20 cellular contexts compared by ENCODE assay signal in genomic region chr10:3495281-3495680, GRCh38.
DNase-seq lines count a peak whose midpoint lies in the region; ATAC-seq and TF ChIP-seq lines count a peak whose summit lies in the region.
"Had no signal": no experiment of that assay in that cellular context is flagged by ENCODE, and none has a peak within 500 bp of the region (broad histone marks: within the 10 kb centered on the region; RNA-seq: fewer than 3 reads in every experiment).

No MANE protein-coding gene starts in this region.

- no peaks in the 10 kb centered on the region for H3K27me3 ChIP-seq in heart left ventricle
- peaks cover 4% of the 10 kb centered on the region for H3K27me3 ChIP-seq in transverse colon
- H3K27me3 ChIP-seq: right lobe of liver had no signal

- ATAC-seq in heart left ventricle (no peak), Right ventricle myocardium superior (ENCODE audit: poor library complexity) (no peak)
- ATAC-seq: activated naive CD4-positive, alpha-beta T cell treated with anti-CD3 and anti-CD28 coated beads, Interleukin-2, amount 50 U/mL, for 72 hours; HepG2; right lobe of liver; stimulated activated memory B cell treated with anti-CD40 and anti-IgM and Interleukin-4, amounts not matched to agents 10 μg/mL and 1 μg/mL and 100 μg/mL, for 72 hours had no signal

- WGBS in heart left ventricle, 4 donors = 74 to 87% (median 80%) methylated on average over 6 of the region's 6 CpGs
- WGBS in transverse colon (ENCODE audit: low coverage in 1 of 2), 2 donors = 72 to 78% methylated on average over 4 to 6 of the region's 6 CpGs

- TF ChIP-seq EP300 in transverse colon (IDR thresholded peaks at IDR 0.05; ENCODE audit: low read depth) = no peak

- H3K9me3 ChIP-seq in heart left ventricle (no peaks in the 10 kb centered on the region), transverse colon (no peaks in the 10 kb centered on the region)
- H3K9me3 ChIP-seq: right lobe of liver had no signal

- H3K27ac ChIP-seq in heart left ventricle (peak overlapping the region in 11 of 12 donors; percentile 36 to 88 (median 67)), coronary artery (peak overlapping the region; percentile 91 to 97), transverse colon (peak overlapping the region in 3 of 4 donors; percentile 46 to 54 (median 54))
- H3K27ac ChIP-seq: 22Rv1, right lobe of liver had no signal

- in situ Hi-C loops in transverse colon (cut with MboI; ENCODE audit: low pct_ligation_motif_present in 1 of 4, low pct_unique_long_range_greater_than_20kb in 1 of 4, low sequenced_read_pairs in 3 of 4) = no loop called here

- no peak for DNase-seq in heart left ventricle
- no peak for DNase-seq in Right ventricle myocardium superior
- no peak for DNase-seq in coronary artery (ENCODE audit: low spot score)
- DNase-seq in mesenteric fat pad (ENCODE audit: low spot score) = peak; percentile 41
- DNase-seq in transverse colon = no peak
- no peak for DNase-seq in NCI-H510A treated with DMSO at 0.1 percent for 48 hours (lab: John Stamatoyannopoulos, UW)
- DNase-seq in NCI-H510A (lab: John Stamatoyannopoulos, UW) = no peak
- DNase-seq in NCI-H1092 (lab: John Stamatoyannopoulos, UW) = no peak
- DNase-seq: endodermal cell, hippocampal formation, mammary epithelial cell, NCI-H1105 treated with DMSO at 0.1 percent for 48 hours, NCI-H524 treated with DMSO at 0.1 percent for 48 hours, occipital lobe, right lobe of liver, SW 1271 had no signal

- TF ChIP-seq CTCF in heart left ventricle (IDR thresholded peaks at IDR 0.05) (no peak), coronary artery (IDR thresholded peaks at IDR 0.05) (no peak), transverse colon (IDR thresholded peaks at IDR 0.05) (no peak)

- intact Hi-C loops in heart left ventricle (cut with DNase I) (loop anchor here in 1 of 10 donors (5.0 kb wide), 1 partner anchor 77 kb away; no protein-coding TSS in a partner anchor), Right ventricle myocardium superior (cut with DNase I) (no loop called here), transverse colon (cut with DNase I; ENCODE audit: low total_unique reads) (no loop called here)

- H3K4me3 ChIP-seq in heart left ventricle = peak overlapping the region in 5 of 12 donors; percentile 36 to 50 (median 45)
- H3K4me3 ChIP-seq in coronary artery = peak overlapping the region; percentile 67
- H3K4me3 ChIP-seq in transverse colon = no peak overlapping the region
- H3K4me3 ChIP-seq: right lobe of liver had no signal

- TF ChIP-seq POLR2A in heart left ventricle (IDR thresholded peaks at IDR 0.05) = no peak
- TF ChIP-seq POLR2A in transverse colon (IDR thresholded peaks at IDR 0.05) = no peak

- H3K4me1 ChIP-seq in heart left ventricle = peaks cover 0 to 26% (median 3%) of the 10 kb centered on the region in 12 donors
- no peaks in the 10 kb centered on the region for H3K4me1 ChIP-seq in transverse colon
- H3K4me1 ChIP-seq: right lobe of liver had no signal

- H3K36me3 ChIP-seq in heart left ventricle (no peaks in the 10 kb centered on the region), transverse colon (no peaks in the 10 kb centered on the region)
- H3K36me3 ChIP-seq: right lobe of liver had no signal
